Comparison of ENCODE assay signal across 19 cellular contexts in the genomic region with DNA sequence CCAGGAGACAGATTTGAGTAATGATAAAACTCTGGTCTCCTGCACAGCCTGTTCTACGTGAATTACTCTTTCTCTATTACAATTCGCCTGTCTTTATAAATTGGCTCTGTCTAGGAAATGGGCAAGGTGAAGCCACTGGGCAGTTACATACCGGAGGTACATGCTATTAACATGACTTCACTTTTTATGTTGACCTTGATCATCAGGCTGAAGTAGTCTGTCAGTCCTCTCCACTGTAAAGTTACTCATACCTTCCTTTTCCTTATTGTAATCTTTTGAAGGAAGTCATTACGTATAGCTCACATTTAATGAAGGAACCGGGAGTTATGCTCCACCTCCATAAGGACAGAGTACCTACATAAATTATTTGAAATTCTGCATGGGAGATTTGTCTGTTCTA. TPM values are rescaled to one million over a fixed set of nuclear protein-coding genes. Genes with fewer than 3 reads are reported as not detected.
A peak's percentile ranks its signal among the peaks of the same experiment; 100 is the strongest.
DNase-seq lines count a peak whose midpoint lies in the region; ATAC-seq and TF ChIP-seq lines count a peak whose summit lies in the region.
"Had no signal": no experiment of that assay in that cellular context is flagged by ENCODE, and none has a peak within 500 bp of the region (broad histone marks: within the 10 kb centered on the region; RNA-seq: fewer than 3 reads in every experiment).

No MANE protein-coding gene starts in this region.

- H3K4me1 ChIP-seq in HEK293 (ENCODE audit: control insufficient read depth, insufficient read depth, low read length) (no peaks in the 10 kb centered on the region), RWPE2 (ENCODE audit: insufficient read depth, poor library complexity, severe bottlenecking) (peaks cover 6% of the 10 kb centered on the region)

- TF ChIP-seq CTCF in HEK293 (tag by site-specific recombination; IDR thresholded peaks at IDR 0.05): no peak
- TF ChIP-seq CTCF in RWPE2 (IDR thresholded peaks at IDR 0.05; ENCODE audit: poor library complexity, severe bottlenecking): no peak
- no peak for TF ChIP-seq CTCF in mesothelial cell of epicardium (IDR thresholded peaks at IDR 0.05; ENCODE audit: unreplicated experiment)
- no peak for TF ChIP-seq CTCF in GM13977 (IDR thresholded peaks at IDR 0.05; ENCODE audit: extremely low read depth, insufficient read depth, missing control alignments)

- CTCF ChIA-PET in HEK293 (lab: Yijun Ruan, JAX): interaction anchor here (0.7 to 5.0 kb wide), 4 partner anchors 9 to 98 kb away, joined by 3 to 44 read pairs (median 3); no protein-coding TSS in a partner anchor

- H3K4me3 ChIP-seq in HEK293 (ENCODE audit: low read depth, low read length): no peak overlapping the region
- H3K4me3 ChIP-seq in RWPE2 (ENCODE audit: severe bottlenecking): no peak overlapping the region
- H3K4me3 ChIP-seq: PC-9 had no signal

- in situ Hi-C loops in GM13977 (cut with MboI; ENCODE audit: low pct_unique_long_range_greater_than_20kb, low sequenced_read_pairs, unreplicated experiment): no loop called here

- H3K9me3 ChIP-seq in HEK293 (ENCODE audit: control insufficient read depth, insufficient read depth, low read depth, low read length) (no peaks in the 10 kb centered on the region), RWPE2 (ENCODE audit: severe bottlenecking) (no peaks in the 10 kb centered on the region)

- no peak overlapping the region for H3K27ac ChIP-seq in HEK293 (ENCODE audit: extremely low read depth, low read depth, low read length)
- H3K27ac ChIP-seq in RWPE2 (ENCODE audit: poor library complexity, severe bottlenecking): peak overlapping the region; percentile 37
- peak overlapping the region; percentile 54 for H3K27ac ChIP-seq in epithelial cell of prostate
- H3K27ac ChIP-seq: PC-9 had no signal

- no peak for DNase-seq in RWPE2 (ENCODE audit: low spot score)
- DNase-seq in epithelial cell of prostate (ENCODE audit: low read depth, low spot score): peak; percentile 37
- DNase-seq in mesothelial cell of epicardium (ENCODE audit: low spot score in 2 of 2, unreplicated experiment in 2 of 2): no peak
- no peak for DNase-seq in DMS 273 treated with DMSO at 0.1 percent for 48 hours (lab: John Stamatoyannopoulos, UW)
- no peak for DNase-seq in GM13977 (ENCODE audit: low spot score)
- no peak for DNase-seq in pons (ENCODE audit: low spot score)
- DNase-seq: CD4-positive, alpha-beta T cell; HFFc6; KG1; MV-4-11; NCI-H187 treated with DMSO at 0.1 percent for 48 hours; NCI-H2227 treated with DMSO at 0.1 percent for 48 hours; NCI-H524 treated with DMSO at 0.1 percent for 48 hours; PC-9 had no signal

- POLR2A ChIA-PET in HEK293 (lab: Yijun Ruan, JAX): no interaction called here

- peaks cover 7 to 12% of the 10 kb centered on the region in 2 experiments; a peak in 2 of 3 replicates for H3K36me3 ChIP-seq in HEK293 (ENCODE audit: control insufficient read depth in 2 of 2, insufficient read depth in 1 of 2, low read length in 2 of 2)
- peaks cover 30% of the 10 kb centered on the region for H3K36me3 ChIP-seq in RWPE2 (ENCODE audit: low read depth)

- ATAC-seq in RWPE2 (ENCODE audit: low read depth): peak; percentile 86
- ATAC-seq in HG02938 (IDR thresholded peaks at IDR 0.05; ENCODE audit: unreplicated experiment): no peak

- H3K9me3 Mint-ChIP-seq in mesothelial cell of epicardium: no peaks in the 10 kb centered on the region
- H3K9me3 Mint-ChIP-seq: CD4-positive, alpha-beta T cell; HFFc6 had no signal

- H3K36me3 Mint-ChIP-seq in mesothelial cell of epicardium: peaks cover 1% of the 10 kb centered on the region

- no peak overlapping the region for H3K4me3 Mint-ChIP-seq in mesothelial cell of epicardium
- H3K4me3 Mint-ChIP-seq: CD4-positive, alpha-beta T cell; HFFc6 had no signal

- peak overlapping the region; percentile 57 for H3K27ac Mint-ChIP-seq in mesothelial cell of epicardium
- H3K27ac Mint-ChIP-seq: CD4-positive, alpha-beta T cell; HFFc6 had no signal

- peaks cover 16% of the 10 kb centered on the region for H3K4me1 Mint-ChIP-seq in mesothelial cell of epicardium

- H3K27me3 Mint-ChIP-seq in mesothelial cell of epicardium (ENCODE audit: low read depth): no peaks in the 10 kb centered on the region
- H3K27me3 Mint-ChIP-seq: CD4-positive, alpha-beta T cell had no signal

- no peaks in the 10 kb centered on the region for H3K27me3 ChIP-seq in RWPE2 (ENCODE audit: insufficient read depth, poor library complexity, severe bottlenecking)

TF ChIP-seq in HEK293, 187 proteins besides CTCF, POLR2A, EP300 and RAD21:
- TF ChIP-seq ZNF561 (tag by site-specific recombination; IDR thresholded peaks at IDR 0.05; ENCODE audit: borderline replicate concordance) (no peak), ZBTB17 (tag by site-specific recombination; IDR thresholded peaks at IDR 0.05) (0 out of 2 replicates have a peak, but pooled peaks have one; percentile 1), ZNF416 (tag by site-specific recombination; IDR thresholded peaks at IDR 0.05) (no peak), ZBTB7A (tag by site-specific recombination; IDR thresholded peaks at IDR 0.05; ENCODE audit: low read depth) (no peak), GLI2 (tag by site-specific recombination; IDR thresholded peaks at IDR 0.05; ENCODE audit: borderline replicate concordance, low read depth) (no peak), ZNF747 (tag by site-specific recombination; IDR thresholded peaks at IDR 0.05) (no peak), GLIS1 (tag by site-specific recombination; IDR thresholded peaks at IDR 0.05) (no peak)
- TF ChIP-seq, protein P1, sequence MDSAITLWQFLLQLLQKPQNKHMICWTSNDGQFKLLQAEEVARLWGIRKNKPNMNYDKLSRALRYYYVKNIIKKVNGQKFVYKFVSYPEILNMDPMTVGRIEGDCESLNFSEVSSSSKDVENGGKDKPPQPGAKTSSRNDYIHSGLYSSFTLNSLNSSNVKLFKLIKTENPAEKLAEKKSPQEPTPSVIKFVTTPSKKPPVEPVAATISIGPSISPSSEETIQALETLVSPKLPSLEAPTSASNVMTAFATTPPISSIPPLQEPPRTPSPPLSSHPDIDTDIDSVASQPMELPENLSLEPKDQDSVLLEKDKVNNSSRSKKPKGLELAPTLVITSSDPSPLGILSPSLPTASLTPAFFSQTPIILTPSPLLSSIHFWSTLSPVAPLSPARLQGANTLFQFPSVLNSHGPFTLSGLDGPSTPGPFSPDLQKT (IDR thresholded peaks at IDR 0.05; ENCODE audit: borderline replicate concordance, low read depth, low read length): no peak

RNA-seq across cellular contexts. Expression of a gene that starts 19.9 kb away (rescaled TPM):
- total RNA-seq in mesothelial cell of epicardium: 9.5 to 10.2 TPM (median 10.2 TPM) in 3 replicates
- total RNA-seq: HT-29, SK-MEL-5 had no signal

RNA-seq across cellular contexts. Expression of a gene that starts 57.6 kb away (rescaled TPM):
- 0.56 to 0.95 TPM (median 0.58 TPM) in 3 replicates for total RNA-seq in mesothelial cell of epicardium
- total RNA-seq: CD4-positive, alpha-beta T cell; H1; HT-29; SK-MEL-5 had no signal
